Comparison of ENCODE assay signal across 13 cellular contexts in genomic region chr18:78977627-78978271, GRCh38. TPM values are rescaled to one million over a fixed set of nuclear protein-coding genes. Genes with fewer than 3 reads are reported as not detected.
DNase-seq lines count a peak whose midpoint lies in the region; TF ChIP-seq lines count a peak whose summit lies in the region.
"Had no signal": no experiment of that assay in that cellular context is flagged by ENCODE, and none has a peak within 500 bp of the region (broad histone marks: within the 10 kb centered on the region; RNA-seq: fewer than 3 reads in every experiment).

No MANE protein-coding gene starts in this region.

- H3K79me2 ChIP-seq in hepatocyte: no peaks in the 10 kb centered on the region

- in situ Hi-C loops in HAP-1 (cut with MboI; ENCODE audit: low sequenced_read_pairs): no loop called here

- H3K36me3 Mint-ChIP-seq in activated CD4-positive, alpha-beta memory T cell treated with anti-CD3 and anti-CD28 coated beads for 36 hours: peaks cover 4% of the 10 kb centered on the region
- H3K36me3 Mint-ChIP-seq in progenitor cell of endocrine pancreas (ENCODE audit: insufficient read depth): no peaks in the 10 kb centered on the region

- H3K27me3 ChIP-seq in hepatocyte: peaks cover 86% of the 10 kb centered on the region
- H3K27me3 ChIP-seq in HAP-1 (ENCODE audit: low read depth): no peaks in the 10 kb centered on the region
- H3K27me3 ChIP-seq in adrenal gland: peaks cover 90% of the 10 kb centered on the region

- TF ChIP-seq CTCF in hepatocyte (IDR thresholded peaks at IDR 0.05; ENCODE audit: poor library complexity) (no peak), progenitor cell of endocrine pancreas (IDR thresholded peaks at IDR 0.05; ENCODE audit: unreplicated experiment) (no peak), adrenal gland (IDR thresholded peaks at IDR 0.05) (no peak)

- CTCF ChIA-PET in activated CD4-positive, alpha-beta memory T cell treated with anti-CD3 and anti-CD28 coated beads for 36 hours (lab: Charles Lee): no interaction called here

- H3K4me1 Mint-ChIP-seq in activated CD4-positive, alpha-beta memory T cell treated with anti-CD3 and anti-CD28 coated beads for 36 hours (ENCODE audit: low read depth): peaks cover 11% of the 10 kb centered on the region
- peaks cover 4% of the 10 kb centered on the region for H3K4me1 Mint-ChIP-seq in progenitor cell of endocrine pancreas (ENCODE audit: low read depth)

- no peaks in the 10 kb centered on the region for H3K36me3 ChIP-seq in hepatocyte (replicated peaks; ENCODE audit: insufficient read depth, low read depth)
- no peaks in the 10 kb centered on the region; the same call in 1 of the 2 replicates for H3K36me3 ChIP-seq in HAP-1 (replicated peaks)
- H3K36me3 ChIP-seq in adrenal gland (replicated peaks in 1 of 2): no peaks in the 10 kb centered on the region
- H3K36me3 ChIP-seq: neutrophil, thoracic aorta had no signal

- peak overlapping the region; percentile 28 for H3K27ac Mint-ChIP-seq in activated CD4-positive, alpha-beta memory T cell treated with anti-CD3 and anti-CD28 coated beads for 36 hours
- peak overlapping the region; percentile 88 for H3K27ac Mint-ChIP-seq in progenitor cell of endocrine pancreas

- intact Hi-C loops in activated CD4-positive, alpha-beta memory T cell treated with anti-CD3 and anti-CD28 coated beads for 36 hours (cut with micrococcal nuclease): no loop called here
- intact Hi-C loops in adrenal gland (cut with DNase I): no loop called here

- peak; percentile 47 for DNase-seq in NCI-H748 (lab: John Stamatoyannopoulos, UW; ENCODE audit: unreplicated experiment)
- no peak for DNase-seq in NCI-H748 treated with DMSO at 0.1 percent for 48 hours (lab: John Stamatoyannopoulos, UW)
- no peak for DNase-seq in activated CD4-positive, alpha-beta memory T cell treated with anti-CD3 and anti-CD28 coated beads for 36 hours
- no peak for DNase-seq in hepatocyte (ENCODE audit: low spot score)
- no peak for DNase-seq in progenitor cell of endocrine pancreas (ENCODE audit: low spot score, unreplicated experiment)
- DNase-seq in HAP-1 (ENCODE audit: low spot score in 2 of 2): no peak
- DNase-seq in adrenal gland: no peak
- no peak for DNase-seq in GM19238 (ENCODE audit: insufficient read length, low spot score)
- DNase-seq: COR-L47, left cardiac atrium had no signal

- no peaks in the 10 kb centered on the region for H3K9me3 Mint-ChIP-seq in activated CD4-positive, alpha-beta memory T cell treated with anti-CD3 and anti-CD28 coated beads for 36 hours
- H3K9me3 Mint-ChIP-seq in progenitor cell of endocrine pancreas (ENCODE audit: low read depth): no peaks in the 10 kb centered on the region

- peak overlapping the region; percentile 70 for H3K4me2 ChIP-seq in hepatocyte

- H3K4me3 ChIP-seq in hepatocyte (no peak overlapping the region), HAP-1 (no peak overlapping the region), adrenal gland (no peak overlapping the region)
- H3K4me3 ChIP-seq: thoracic aorta had no signal

- WGBS in hepatocyte (ENCODE audit: low lambda C conversion rate, missing lambda C conversion rate): 2% methylated on average over 31 of the region's 33 CpGs
- WGBS in adrenal gland, 4 donors: 3 to 5% (median 5%) methylated on average over 33 of the region's 33 CpGs

- POLR2A ChIA-PET in activated CD4-positive, alpha-beta memory T cell treated with anti-CD3 and anti-CD28 coated beads for 36 hours (lab: Charles Lee): no interaction called here

- no peak for TF ChIP-seq POLR2A in adrenal gland (IDR thresholded peaks at IDR 0.05)

- no peaks in the 10 kb centered on the region for H4K20me1 ChIP-seq in hepatocyte (ENCODE audit: insufficient read depth, poor library complexity, severe bottlenecking)

- H3K4me3 Mint-ChIP-seq in activated CD4-positive, alpha-beta memory T cell treated with anti-CD3 and anti-CD28 coated beads for 36 hours: no peak overlapping the region
- peak overlapping the region; percentile 43 for H3K4me3 Mint-ChIP-seq in progenitor cell of endocrine pancreas (ENCODE audit: low read depth)

- H3K9me3 ChIP-seq in hepatocyte (ENCODE audit: low read depth) (no peaks in the 10 kb centered on the region), HAP-1 (no peaks in the 10 kb centered on the region; the same call in 1 of the 2 replicates), adrenal gland (replicated peaks in 1 of 3) (no peaks in the 10 kb centered on the region)
- H3K9me3 ChIP-seq: neutrophil, thoracic aorta had no signal

- H3K4me1 ChIP-seq in hepatocyte (ENCODE audit: insufficient read depth) (peaks cover 5% of the 10 kb centered on the region), HAP-1 (no peaks in the 10 kb centered on the region), adrenal gland (replicated peaks in 1 of 2) (peaks cover 0 to 31% of the 10 kb centered on the region in 2 donors)

- no peaks in the 10 kb centered on the region for H3K9me2 ChIP-seq in hepatocyte (replicated peaks; ENCODE audit: insufficient read depth)

- H2AFZ ChIP-seq in hepatocyte: no peak overlapping the region

- H3K27ac ChIP-seq in hepatocyte (no peak overlapping the region), adrenal gland (no peak overlapping the region)
- H3K27ac ChIP-seq: neutrophil, thoracic aorta had no signal

- H3K27me3 Mint-ChIP-seq in activated CD4-positive, alpha-beta memory T cell treated with anti-CD3 and anti-CD28 coated beads for 36 hours: peaks cover 55% of the 10 kb centered on the region
- peaks cover 66% of the 10 kb centered on the region for H3K27me3 Mint-ChIP-seq in progenitor cell of endocrine pancreas

RNA-seq across cellular contexts. Expression of gene SALL3, which starts 1.9 kb away (rescaled TPM):
- total RNA-seq in activated CD4-positive, alpha-beta memory T cell treated with anti-CD3 and anti-CD28 coated beads for 36 hours: not detected
- total RNA-seq in hepatocyte (0.30 and 0.48 TPM in 2 replicates), progenitor cell of endocrine pancreas (0.34 and 0.51 TPM in 2 replicates), adrenal gland (under 1 TPM in 1 of 8 donors, not detected in 7; 0.11 TPM)
- polyA plus RNA-seq in hepatocyte (0.54 and 1.1 TPM in 2 replicates), adrenal gland (not detected)
- total RNA-seq: A172, thoracic aorta had no signal
